2 cellular contexts compared by ENCODE assay signal in the genomic region with DNA sequence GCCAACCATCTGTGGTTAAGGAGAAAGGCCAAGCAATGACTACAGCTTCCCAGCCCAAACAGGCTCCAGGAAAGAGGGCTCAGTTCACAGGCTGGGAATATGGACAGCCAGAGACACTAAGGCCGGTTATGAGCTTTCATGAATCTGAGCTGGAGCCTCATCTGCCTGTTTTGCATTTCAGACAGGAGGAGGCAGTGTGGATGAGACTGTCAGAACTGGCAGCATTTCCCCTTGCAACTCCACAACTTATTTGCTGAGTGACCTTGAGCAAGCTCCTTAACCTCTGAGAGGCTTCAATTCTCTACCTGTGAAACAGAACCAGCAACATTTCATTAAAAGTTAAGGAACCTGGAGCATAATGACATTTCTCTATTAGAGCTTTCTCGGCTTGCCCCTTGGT.
TF ChIP-seq lines count a peak whose summit lies in the region.

No MANE protein-coding gene starts in this region.

TF ChIP-seq in HCT116, 20 proteins besides CTCF, POLR2A, EP300 and RAD21 (continued from another document):
- TF ChIP-seq, protein P1, sequence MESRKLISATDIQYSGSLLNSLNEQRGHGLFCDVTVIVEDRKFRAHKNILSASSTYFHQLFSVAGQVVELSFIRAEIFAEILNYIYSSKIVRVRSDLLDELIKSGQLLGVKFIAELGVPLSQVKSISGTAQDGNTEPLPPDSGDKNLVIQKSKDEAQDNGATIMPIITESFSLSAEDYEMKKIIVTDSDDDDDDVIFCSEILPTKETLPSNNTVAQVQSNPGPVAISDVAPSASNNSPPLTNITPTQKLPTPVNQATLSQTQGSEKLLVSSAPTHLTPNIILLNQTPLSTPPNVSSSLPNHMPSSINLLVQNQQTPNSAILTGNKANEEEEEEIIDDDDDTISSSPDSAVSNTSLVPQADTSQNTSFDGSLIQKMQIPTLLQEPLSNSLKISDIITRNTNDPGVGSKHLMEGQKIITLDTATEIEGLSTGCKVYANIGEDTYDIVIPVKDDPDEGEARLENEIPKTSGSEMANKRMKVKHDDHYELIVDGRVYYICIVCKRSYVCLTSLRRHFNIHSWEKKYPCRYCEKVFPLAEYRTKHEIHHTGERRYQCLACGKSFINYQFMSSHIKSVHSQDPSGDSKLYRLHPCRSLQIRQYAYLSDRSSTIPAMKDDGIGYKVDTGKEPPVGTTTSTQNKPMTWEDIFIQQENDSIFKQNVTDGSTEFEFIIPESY (IDR thresholded peaks at IDR 0.05; ENCODE audit: extremely low read depth, insufficient replicate concordance, low read length), result no peak
TF ChIP-seq in HCT116: peak in this region for 0.

TF ChIP-seq in liver, 16 proteins besides CTCF, POLR2A, EP300 and RAD21 (continued from another document):
- no peak for TF ChIP-seq HNF4A (conservative IDR thresholded peaks at IDR 0.05)
- no peak for TF ChIP-seq SP1 (IDR thresholded peaks at IDR 0.05)
- TF ChIP-seq GABPA (IDR thresholded peaks at IDR 0.05 in 1 of 2, conservative IDR thresholded peaks at IDR 0.05 in 1 of 2), result no peak
- TF ChIP-seq NR2F2 (IDR thresholded peaks at IDR 0.05), result no peak
- TF ChIP-seq, protein P2, sequence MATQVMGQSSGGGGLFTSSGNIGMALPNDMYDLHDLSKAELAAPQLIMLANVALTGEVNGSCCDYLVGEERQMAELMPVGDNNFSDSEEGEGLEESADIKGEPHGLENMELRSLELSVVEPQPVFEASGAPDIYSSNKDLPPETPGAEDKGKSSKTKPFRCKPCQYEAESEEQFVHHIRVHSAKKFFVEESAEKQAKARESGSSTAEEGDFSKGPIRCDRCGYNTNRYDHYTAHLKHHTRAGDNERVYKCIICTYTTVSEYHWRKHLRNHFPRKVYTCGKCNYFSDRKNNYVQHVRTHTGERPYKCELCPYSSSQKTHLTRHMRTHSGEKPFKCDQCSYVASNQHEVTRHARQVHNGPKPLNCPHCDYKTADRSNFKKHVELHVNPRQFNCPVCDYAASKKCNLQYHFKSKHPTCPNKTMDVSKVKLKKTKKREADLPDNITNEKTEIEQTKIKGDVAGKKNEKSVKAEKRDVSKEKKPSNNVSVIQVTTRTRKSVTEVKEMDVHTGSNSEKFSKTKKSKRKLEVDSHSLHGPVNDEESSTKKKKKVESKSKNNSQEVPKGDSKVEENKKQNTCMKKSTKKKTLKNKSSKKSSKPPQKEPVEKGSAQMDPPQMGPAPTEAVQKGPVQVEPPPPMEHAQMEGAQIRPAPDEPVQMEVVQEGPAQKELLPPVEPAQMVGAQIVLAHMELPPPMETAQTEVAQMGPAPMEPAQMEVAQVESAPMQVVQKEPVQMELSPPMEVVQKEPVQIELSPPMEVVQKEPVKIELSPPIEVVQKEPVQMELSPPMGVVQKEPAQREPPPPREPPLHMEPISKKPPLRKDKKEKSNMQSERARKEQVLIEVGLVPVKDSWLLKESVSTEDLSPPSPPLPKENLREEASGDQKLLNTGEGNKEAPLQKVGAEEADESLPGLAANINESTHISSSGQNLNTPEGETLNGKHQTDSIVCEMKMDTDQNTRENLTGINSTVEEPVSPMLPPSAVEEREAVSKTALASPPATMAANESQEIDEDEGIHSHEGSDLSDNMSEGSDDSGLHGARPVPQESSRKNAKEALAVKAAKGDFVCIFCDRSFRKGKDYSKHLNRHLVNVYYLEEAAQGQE (IDR thresholded peaks at IDR 0.05), result no peak
- TF ChIP-seq YY1 (IDR thresholded peaks at IDR 0.05), result no peak
- TF ChIP-seq EGR1 (IDR thresholded peaks at IDR 0.05; ENCODE audit: low read depth in 2 of 2), result no peak
- no peak for TF ChIP-seq FOXA2 (IDR thresholded peaks at IDR 0.05)
- no peak for TF ChIP-seq RXRA (IDR thresholded peaks at IDR 0.05)
